In genomic region chr22:29892315-29892714, GRCh38 we compare ENCODE assay signal across 25 cellular contexts.
"Had no signal": no experiment of that assay in that cellular context is flagged by ENCODE, and none has a peak within 500 bp of the region (broad histone marks: within the 10 kb centered on the region; RNA-seq: fewer than 3 reads in every experiment).

No MANE protein-coding gene starts in this region.

- H3K27me3 Mint-ChIP-seq: naive B cell; natural killer cell treated with Interleukin-12 subunit alpha and Interleukin-12 subunit beta and Interleukin-15 and Interleukin-18, amount 100 ng/mL, for 72 hours; stimulated activated memory B cell treated with anti-CD40 and anti-IgM and Interleukin-4, amounts not matched to agents 10 μg/mL and 1 μg/mL and 100 μg/mL, for 72 hours; type B pancreatic cell had no signal

- H3K27ac Mint-ChIP-seq: natural killer cell treated with Interleukin-12 subunit alpha and Interleukin-12 subunit beta and Interleukin-15 and Interleukin-18, amount 100 ng/mL, for 72 hours; neural progenitor cell; stimulated activated memory B cell treated with anti-CD40 and anti-IgM and Interleukin-4, amounts not matched to agents 10 μg/mL and 1 μg/mL and 100 μg/mL, for 72 hours; type B pancreatic cell had no signal

- DNase-seq: dorsolateral prefrontal cortex; effector CD4-positive, alpha-beta T cell; gastrocnemius medialis; heart left ventricle; kidney; mesenchymal stem cell; mucosa of descending colon; naive B cell; nucleus accumbens; right cardiac atrium; sigmoid colon; spleen; stimulated activated CD4-positive, alpha-beta T cell treated with anti-CD3 and anti-CD28 coated beads, Interleukin-4, amount 100 ng/mL, for 4 hours; stimulated activated naive CD8-positive, alpha-beta T cell treated with anti-CD3 and anti-CD28 coated beads, Interleukin-15, Interleukin-2, amounts not matched to agents 100 U/mL and 50 U/mL, for 24 hours; substantia nigra; testis; tibial artery had no signal

- H3K4me1 Mint-ChIP-seq: neural progenitor cell had no signal

- H3K27me3 ChIP-seq: dorsolateral prefrontal cortex, gastrocnemius medialis, heart left ventricle, hepatocyte, neural progenitor cell, sigmoid colon, spleen, testis, tibial artery had no signal

- H3K27ac ChIP-seq: dorsolateral prefrontal cortex, heart left ventricle, hepatocyte, neural progenitor cell, prostate gland, sigmoid colon, spleen, testis, tibial artery had no signal

- H3K4me3 ChIP-seq: dorsolateral prefrontal cortex, gastrocnemius medialis, heart left ventricle, hepatocyte, lung, mucosa of descending colon, neural progenitor cell, prostate gland, sigmoid colon, spleen, testis, tibial artery had no signal

- H3K4me3 Mint-ChIP-seq: mesothelial cell of epicardium; natural killer cell treated with Interleukin-12 subunit alpha and Interleukin-12 subunit beta and Interleukin-15 and Interleukin-18, amount 100 ng/mL, for 72 hours; neural progenitor cell; stimulated activated memory B cell treated with anti-CD40 and anti-IgM and Interleukin-4, amounts not matched to agents 10 μg/mL and 1 μg/mL and 100 μg/mL, for 72 hours; type B pancreatic cell had no signal

- H3K36me3 Mint-ChIP-seq: naive B cell; natural killer cell treated with Interleukin-12 subunit alpha and Interleukin-12 subunit beta and Interleukin-15 and Interleukin-18, amount 100 ng/mL, for 72 hours had no signal

- H3K9me3 Mint-ChIP-seq: mesothelial cell of epicardium; naive B cell; natural killer cell treated with Interleukin-12 subunit alpha and Interleukin-12 subunit beta and Interleukin-15 and Interleukin-18, amount 100 ng/mL, for 72 hours; stimulated activated memory B cell treated with anti-CD40 and anti-IgM and Interleukin-4, amounts not matched to agents 10 μg/mL and 1 μg/mL and 100 μg/mL, for 72 hours; type B pancreatic cell had no signal
